Comparison of ENCODE assay signal across 8 cellular contexts in the genomic region with DNA sequence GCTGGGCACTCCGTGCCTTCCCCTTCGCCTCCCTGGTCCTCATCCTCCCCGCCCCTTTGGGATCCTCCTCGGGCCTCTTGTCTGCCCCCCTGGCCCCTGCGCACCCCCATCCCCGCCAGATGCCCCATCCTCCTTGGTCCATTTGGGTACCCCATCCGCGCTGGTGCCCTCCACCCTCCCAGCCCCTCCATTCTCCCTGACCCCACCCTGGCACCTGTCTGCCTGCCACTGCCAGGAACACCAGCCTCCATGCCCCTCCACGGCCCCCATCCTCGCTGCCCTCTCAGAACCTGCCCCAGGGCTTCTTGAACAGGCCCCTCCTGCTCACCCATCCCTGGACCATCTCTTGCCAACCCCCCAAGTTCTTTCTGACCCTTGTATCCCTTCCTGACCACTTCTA. TPM values are rescaled to one million over a fixed set of nuclear protein-coding genes. Genes with fewer than 3 reads are reported as not detected.
DNase-seq lines count a peak whose midpoint lies in the region; TF ChIP-seq lines count a peak whose summit lies in the region.

No MANE protein-coding gene starts in this region.

- H3K27me3 ChIP-seq in uterus = no peaks in the 10 kb centered on the region

- H3K4me3 ChIP-seq in cardiac fibroblast (replicated peaks in 1 of 2; ENCODE audit: low read depth in 2 of 2, low read length in 2 of 2) (peak overlapping the region; percentile 75 to 77), uterus (peak overlapping the region; percentile 82 to 87)

- peak overlapping the region; percentile 94 for H3K4me3 Mint-ChIP-seq in activated naive CD4-positive, alpha-beta T cell treated with anti-CD3 and anti-CD28 coated beads, Interleukin-2, amount 50 U/mL, for 24 hours

- intact Hi-C loops in uterus (cut with DNase I; ENCODE audit: low total_unique reads) = no loop called here

- H3K4me1 ChIP-seq in uterus = peaks cover 10 to 20% of the 10 kb centered on the region in 2 donors

- H3K27ac Mint-ChIP-seq in activated naive CD4-positive, alpha-beta T cell treated with anti-CD3 and anti-CD28 coated beads, Interleukin-2, amount 50 U/mL, for 24 hours = peak overlapping the region; percentile 93

- peaks cover 5% of the 10 kb centered on the region for H3K36me3 Mint-ChIP-seq in activated naive CD4-positive, alpha-beta T cell treated with anti-CD3 and anti-CD28 coated beads, Interleukin-2, amount 50 U/mL, for 24 hours

- no peak for TF ChIP-seq CTCF in cardiac fibroblast (IDR thresholded peaks at IDR 0.05; ENCODE audit: low read depth, low read length)
- TF ChIP-seq CTCF in uterus (IDR thresholded peaks at IDR 0.05) = no peak

- H3K4me1 Mint-ChIP-seq in activated naive CD4-positive, alpha-beta T cell treated with anti-CD3 and anti-CD28 coated beads, Interleukin-2, amount 50 U/mL, for 24 hours = peaks cover 74% of the 10 kb centered on the region

- H3K9me3 Mint-ChIP-seq in activated naive CD4-positive, alpha-beta T cell treated with anti-CD3 and anti-CD28 coated beads, Interleukin-2, amount 50 U/mL, for 24 hours = no peaks in the 10 kb centered on the region

- TF ChIP-seq POLR2A in uterus (IDR thresholded peaks at IDR 0.05) = no peak

- no peak for DNase-seq in activated naive CD4-positive, alpha-beta T cell treated with anti-CD3 and anti-CD28 coated beads, Interleukin-2, amount 50 U/mL, for 16 hours
- DNase-seq in cardiac fibroblast (ENCODE audit: low read depth in 2 of 2) (no peak), mesenteric fat pad (ENCODE audit: low spot score) (peak; percentile 84), uterus (no peak), D341Med (ENCODE audit: low spot score) (no peak)
- DNase-seq in stimulated activated CD8-positive, alpha-beta memory T cell treated with anti-CD3 and anti-CD28 coated beads, Interleukin-4, amount 100 ng/mL, for 48 hours = no peak
- DNase-seq in stimulated activated CD4-positive, alpha-beta T cell treated with anti-CD3 and anti-CD28 coated beads, Interleukin-2, amount 100 ng/mL, for 48 hours = no peak

- H3K9me3 ChIP-seq in uterus = no peaks in the 10 kb centered on the region

- H3K27ac ChIP-seq in uterus = peak overlapping the region; percentile 89 to 90

- H3K36me3 ChIP-seq in uterus = no peaks in the 10 kb centered on the region

- H3K27me3 Mint-ChIP-seq in activated naive CD4-positive, alpha-beta T cell treated with anti-CD3 and anti-CD28 coated beads, Interleukin-2, amount 50 U/mL, for 24 hours = no peaks in the 10 kb centered on the region

RNA-seq across cellular contexts. Expression of a gene that starts 0.7 kb away (rescaled TPM):
- total RNA-seq in mesenteric fat pad (52.5 TPM), uterus (10 to 100 TPM in 2 of 4 donors, 1 to 10 TPM in 2; 1.2 to 19.8 (median 8.0) TPM)

RNA-seq across cellular contexts. Expression of a gene that starts 35.7 kb away (rescaled TPM):
- 1.3 TPM for total RNA-seq in mesenteric fat pad
- under 1 TPM in 2 of 4 donors, not detected in 2; 0.55 to 0.83 TPM for total RNA-seq in uterus

RNA-seq across cellular contexts. Expression of a gene that starts 39.5 kb away (rescaled TPM):
- total RNA-seq in mesenteric fat pad (9.0 TPM), uterus (10 to 100 TPM in 2 of 4 donors, 1 to 10 TPM in 2; 9.5 to 20.3 (median 12.4) TPM)
